8 cellular contexts compared by ENCODE assay signal in genomic region chr11:65478411-65479183, GRCh38. TPM values are rescaled to one million over a fixed set of nuclear protein-coding genes. Genes with fewer than 3 reads are reported as not detected.
DNase-seq lines count a peak whose midpoint lies in the region; ATAC-seq, FAIRE-seq and TF ChIP-seq lines count a peak whose summit lies in the region.

No MANE protein-coding gene starts in this region.

- SMC1A ChIA-PET in GM12878 (lab: Charles Lee; ENCODE audit: uncharacterized antibody, unreplicated experiment), result interaction anchor here (1.3 to 13.3 kb wide), 6 partner anchors 10 to 64 kb away, joined by 3 to 481 read pairs (median 18); partner anchors contain the start of gene MALAT1

- BruUV-seq in GM12878 (replicated peaks; lab: Mats Ljungman, UMichigan), result no TSS peak
- no TSS peak for BruUV-seq in HepG2 (replicated peaks; lab: Mats Ljungman, UMichigan)

- TF ChIP-seq EP300 in GM12878 (IDR thresholded peaks at IDR 0.05; ENCODE audit: borderline replicate concordance in 1 of 2, control insufficient read depth in 1 of 2, low read depth in 2 of 2, low read length in 2 of 2), result no peak
- no peak for TF ChIP-seq EP300 in HepG2 (IDR thresholded peaks at IDR 0.05; ENCODE audit: low read depth in 2 of 2, low read length in 2 of 2)
- TF ChIP-seq EP300 in HepG2 (CRISPR knock-in tag; IDR thresholded peaks at IDR 0.05; ENCODE audit: borderline replicate concordance), result no peak

- ATAC-seq in GM12878 (no peak), HepG2 (no peak), HG03342 (IDR thresholded peaks at IDR 0.05; ENCODE audit: unreplicated experiment) (no peak), HG03354 (IDR thresholded peaks at IDR 0.05; ENCODE audit: poor library complexity, severe bottlenecking, unreplicated experiment) (no peak)

- DNase-seq in NCI-H2107 treated with DMSO at 0.1 percent for 48 hours (lab: John Stamatoyannopoulos, UW; ENCODE audit: unreplicated experiment), result peak; percentile 31
- no peak for DNase-seq in NCI-H2107 (lab: John Stamatoyannopoulos, UW)
- DNase-seq in GM12878 (ENCODE audit: low read depth, low spot score), result no peak
- DNase-seq in HepG2 (ENCODE audit: low spot score), result no peak
- peak in 27 of 49 donors; percentile 26 to 77 (median 53) for DNase-seq in substantia nigra (lab: John Stamatoyannopoulos, UW)
- DNase-seq in RPMI8226, result no peak

- 92% methylated on average over 31 of the region's 33 CpGs for WGBS in GM12878 (ENCODE audit: insufficient coverage, insufficient replicate concordance, low lambda C conversion rate, missing lambda C conversion rate)
- 77% methylated on average over 21 of the region's 33 CpGs for WGBS in HepG2 (ENCODE audit: low lambda C conversion rate)

- H2AFZ ChIP-seq in GM12878 (ENCODE audit: control insufficient read depth, low read depth, low read length), result no peak overlapping the region
- H2AFZ ChIP-seq in HepG2 (ENCODE audit: low read length), result peak overlapping the region; percentile 35

- CTCF ChIA-PET in GM12878 (lab: Yijun Ruan, JAX), result interaction anchor here (1.0 to 14.2 kb wide), 9 partner anchors 7 to 465 kb away, joined by 3 to 728 read pairs (median 5); partner anchors contain the start of genes ARL2 and MALAT1
- CTCF ChIA-PET in HepG2 (lab: Yijun Ruan, JAX; ENCODE audit: low intra/inter-chr PET ratio, low total read pairs), result no interaction called here

- POLR2A ChIA-PET in GM12878 (lab: Charles Lee), result interaction anchor here (0.8 to 8.0 kb wide), 11 partner anchors 13 to 66 kb away, joined by 3 to 429 read pairs (median 6); partner anchors contain the start of genes MALAT1 and NEAT1
- POLR2A ChIA-PET in HepG2 (lab: Yijun Ruan, JAX), result interaction anchor here (0.9 to 17.5 kb wide), 12 partner anchors 7 to 138 kb away, joined by 3 to 1590 read pairs (median 8); partner anchors contain the start of genes MALAT1, NEAT1 and SCYL1

- H3K4me2 ChIP-seq in GM12878 (ENCODE audit: control insufficient read depth, insufficient read depth) (peak overlapping the region; percentile 31; the same call in 1 of the 2 replicates), HepG2 (ENCODE audit: low read depth, low read length) (peak overlapping the region; percentile 82)

- H3K4me1 ChIP-seq in GM12878 (ENCODE audit: control insufficient read depth, insufficient read depth, low read length) (peaks cover 19% of the 10 kb centered on the region), HepG2 (ENCODE audit: insufficient read depth, low read length) (peaks cover 58% of the 10 kb centered on the region)

- no peaks in the 10 kb centered on the region for H4K20me1 ChIP-seq in GM12878 (ENCODE audit: control insufficient read depth, insufficient read depth)
- H4K20me1 ChIP-seq in HepG2 (ENCODE audit: insufficient read depth, low read length), result no peaks in the 10 kb centered on the region

- H3K27me3 ChIP-seq in GM12878 (replicated peaks in 1 of 2; ENCODE audit: control insufficient read depth in 2 of 2, insufficient read depth in 2 of 2, low read length in 1 of 2) (no peaks in the 10 kb centered on the region), HepG2 (ENCODE audit: control insufficient read depth in 1 of 2, insufficient read depth in 2 of 2, low read length in 2 of 2) (no peaks in the 10 kb centered on the region; a peak in 1 of 5 replicates)

- no peak for FAIRE-seq in GM12878 (lab: Jason Lieb, UNC)
- no peak for FAIRE-seq in HepG2 (lab: Jason Lieb, UNC)

- TF ChIP-seq POLR2A in GM12878 (IDR thresholded peaks at IDR 0.05; ENCODE audit: low read depth, low read length), result no peak
- no peak for TF ChIP-seq POLR2A in HepG2 (IDR thresholded peaks at IDR 0.05; ENCODE audit: insufficient read depth in 1 of 2, low read depth in 2 of 2, low read length in 2 of 2)

- intact Hi-C loops in GM12878 (cut with micrococcal nuclease; ENCODE audit: unreplicated experiment), result no loop called here
- intact Hi-C loops in HepG2 (cut with micrococcal nuclease; ENCODE audit: unreplicated experiment), result no loop called here

- in situ Hi-C loops in GM12878 (cut with MboI) (no loop called here), HepG2 (cut with HindIII; ENCODE audit: extremely low pct_ligation_motif_present, low pct_unique_long_range_greater_than_20kb) (no loop called here)

- TF ChIP-seq RAD21 in GM12878 (IDR thresholded peaks at IDR 0.05; ENCODE audit: insufficient read depth, low read depth, low read length) (no peak), HepG2 (CRISPR knock-in tag; IDR thresholded peaks at IDR 0.05) (no peak)

- no peak for TF ChIP-seq CTCF in GM12878 (IDR thresholded peaks at IDR 0.05 in 2 of 3, conservative IDR thresholded peaks at IDR 0.05 in 1 of 3; ENCODE audit: control insufficient read depth in 2 of 3, extremely low read depth in 1 of 3, insufficient read depth in 1 of 3, low read depth in 3 of 3, low read length in 3 of 3)
- no peak for TF ChIP-seq CTCF in HepG2 (CRISPR knock-in tag; IDR thresholded peaks at IDR 0.05)

- H3K9ac ChIP-seq in GM12878 (ENCODE audit: control insufficient read depth, insufficient read depth, low read length) (peak overlapping the region; percentile 53), HepG2 (ENCODE audit: insufficient read depth, low read depth, low read length) (peak overlapping the region; percentile 59)

- no peak overlapping the region for H3K4me3 ChIP-seq in GM12878
- H3K4me3 ChIP-seq in HepG2 (replicated peaks in 1 of 3; ENCODE audit: insufficient read depth in 1 of 3, low read depth in 2 of 3, low read length in 3 of 3), result peak overlapping the region in 2 of 3 experiments; percentile 5 to 60; a peak in 4 of 6 replicates

- H3K9me3 ChIP-seq in GM12878 (replicated peaks; ENCODE audit: control insufficient read depth, insufficient read depth, low read length) (no peaks in the 10 kb centered on the region), HepG2 (ENCODE audit: low read length) (no peaks in the 10 kb centered on the region)

- no peaks in the 10 kb centered on the region for H3K36me3 ChIP-seq in GM12878 (ENCODE audit: control insufficient read depth in 2 of 2, insufficient read depth in 2 of 2, low read length in 1 of 2)
- no peaks in the 10 kb centered on the region for H3K36me3 ChIP-seq in HepG2 (replicated peaks in 1 of 2; ENCODE audit: control insufficient read depth in 1 of 2, insufficient read depth in 2 of 2, low read length in 2 of 2)

- H3K79me2 ChIP-seq in GM12878 (ENCODE audit: control insufficient read depth, insufficient read depth, low read length) (peaks cover 26% of the 10 kb centered on the region), HepG2 (ENCODE audit: insufficient read depth, low read length) (peaks cover 18% of the 10 kb centered on the region)

- RAD21 ChIA-PET in GM12878 (lab: Charles Lee; ENCODE audit: unreplicated experiment), result interaction anchor here (0.9 to 6.4 kb wide), 7 partner anchors 7 to 61 kb away, joined by 3 to 208 read pairs (median 11); partner anchors contain the start of gene MALAT1

- no peak overlapping the region; the same call in none of the 2 replicates for H3K27ac ChIP-seq in GM12878 (ENCODE audit: control insufficient read depth, insufficient read depth)
- peak overlapping the region; percentile 95 for H3K27ac ChIP-seq in HepG2 (ENCODE audit: extremely low read length, insufficient read depth, low read length)
- H3K27ac ChIP-seq in substantia nigra (ENCODE audit: low read depth, low read length, poor library complexity, severe bottlenecking), result peak overlapping the region; percentile 99

RNA-seq across cellular contexts. Expression of gene MALAT1, which starts 20.2 kb away (rescaled TPM):
- total RNA-seq in GM12878 (2013; cell fraction: nucleolus; rRNA removed), result 43,172 and 44,148 TPM in 2 replicates
- total RNA-seq in GM12878 (2014; rRNA removed) (1,917 and 1,986 TPM in 2 replicates), GM12878 (2014; rRNA removed; fragmentation: Illumina TruSeq; extraction: Trizol) (2,052 and 2,660 TPM in 2 replicates), GM12878 (2021) (3,939 and 4,883 TPM in 2 replicates), HepG2 (2016; rRNA removed; fragmentation: Illumina TruSeq; extraction: Trizol) (302 and 1,237 TPM in 2 replicates)
- 704 TPM for polyA plus RNA-seq in GM12878 (2011; ENCODE audit: low read depth)
- polyA plus RNA-seq in GM12878 (2011; rRNA removed) (659 and 901 TPM in 2 replicates), GM12878 (2014; fragmentation: Illumina TruSeq; extraction: Trizol) (448 and 686 TPM in 2 replicates), GM12878 (2014; fragmentation: Nextera tagmentation; extraction: Ambion mirVana) (1,000 to 10,000 TPM; 1,593 to 8,160 TPM), GM12878 (2014; rRNA removed) (1,421 and 1,643 TPM in 2 replicates), GM12878 (2016; fragmentation: Nextera tagmentation; extraction: Ambion mirVana) (1,000 to 10,000 TPM; 6,201 to 6,497 TPM), HepG2 (2011; rRNA removed) (143 and 217 TPM in 2 replicates)
- polyA plus RNA-seq in GM12878 (2011; cell fraction: cytosol; rRNA removed), result 216 and 352 TPM in 2 replicates
- 4,041 and 4,062 TPM in 2 replicates for polyA plus RNA-seq in GM12878 (2011; cell fraction: nucleus; rRNA removed)
- 1,013 and 3,952 TPM in 2 replicates for polyA plus RNA-seq in GM12878 (2012)
- polyA minus RNA-seq in GM12878 (2011; rRNA and poly(A)+ RNA removed), result 2,928 and 3,606 TPM in 2 replicates
- 1,627 and 2,358 TPM in 2 replicates for polyA minus RNA-seq in GM12878 (2011; cell fraction: cytosol; rRNA and poly(A)+ RNA removed)
- polyA minus RNA-seq in GM12878 (2011; cell fraction: nucleus; rRNA and poly(A)+ RNA removed), result 12,181 and 12,309 TPM in 2 replicates
- 281 and 317 TPM in 2 replicates for total RNA-seq in HepG2 (2016; cell fraction: cytosol; rRNA removed; fragmentation: Illumina TruSeq; extraction: Trizol; ENCODE audit: low read depth)
- total RNA-seq in HepG2 (2016; cell fraction: insoluble cytoplasmic fraction; rRNA removed; fragmentation: Illumina TruSeq; extraction: Trizol), result 283 and 1,071 TPM in 2 replicates
- total RNA-seq in HepG2 (2016; cell fraction: membrane; rRNA removed; fragmentation: Illumina TruSeq; extraction: Trizol), result 241 and 289 TPM in 2 replicates
- 8,751 and 9,202 TPM in 2 replicates for total RNA-seq in HepG2 (2016; cell fraction: nucleus; rRNA removed; fragmentation: Illumina TruSeq; extraction: Trizol)
- polyA plus RNA-seq in HepG2 (2011; cell fraction: cytosol; rRNA removed), result 13.0 and 14.3 TPM in 2 replicates
- 1,021 and 1,816 TPM in 2 replicates for polyA plus RNA-seq in HepG2 (2011; cell fraction: nucleus; rRNA removed)
- 177 and 330 TPM in 2 replicates for polyA plus RNA-seq in HepG2 (2012)
- 1.1 and 1.4 TPM in 2 replicates for polyA plus RNA-seq in HepG2 (2016; cell fraction: cytosol; fragmentation: Illumina TruSeq; extraction: Trizol; ENCODE audit: low read depth)
- 3.9 and 6.5 TPM in 2 replicates for polyA plus RNA-seq in HepG2 (2016; cell fraction: insoluble cytoplasmic fraction; fragmentation: Illumina TruSeq; extraction: Trizol; ENCODE audit: low read depth)
- polyA plus RNA-seq in HepG2 (2016; cell fraction: membrane; fragmentation: Illumina TruSeq; extraction: Trizol; ENCODE audit: low read depth), result 1.8 and 10.3 TPM in 2 replicates
- polyA plus RNA-seq in HepG2 (2016; cell fraction: nucleus; fragmentation: Illumina TruSeq; extraction: Trizol; ENCODE audit: insufficient read depth, low read depth), result 153 and 182 TPM in 2 replicates
- polyA minus RNA-seq in HepG2 (2011; rRNA and poly(A)+ RNA removed; ENCODE audit: low replicate concordance), result 900 and 8,115 TPM in 2 replicates
- polyA minus RNA-seq in HepG2 (2011; cell fraction: cytosol; rRNA and poly(A)+ RNA removed), result 295 and 335 TPM in 2 replicates
- polyA minus RNA-seq in HepG2 (2011; cell fraction: nucleus; rRNA and poly(A)+ RNA removed), result 13,373 and 18,071 TPM in 2 replicates

RNA-seq across cellular contexts. Expression of gene SCYL1, which starts 46.3 kb away (rescaled TPM):
- total RNA-seq in GM12878 (2013; cell fraction: nucleolus; rRNA removed), result 28.9 and 34.4 TPM in 2 replicates
- total RNA-seq in GM12878 (2014; rRNA removed), result 75.1 and 82.7 TPM in 2 replicates
- total RNA-seq in GM12878 (2014; rRNA removed; fragmentation: Illumina TruSeq; extraction: Trizol), result 25.9 and 29.3 TPM in 2 replicates
- total RNA-seq in GM12878 (2021), result 66.7 and 67.8 TPM in 2 replicates
- 16.4 TPM for polyA plus RNA-seq in GM12878 (2011; ENCODE audit: low read depth)
- polyA plus RNA-seq in GM12878 (2011; rRNA removed), result 17.8 and 43.1 TPM in 2 replicates
- polyA plus RNA-seq in GM12878 (2011; cell fraction: cytosol; rRNA removed), result 88.7 and 112 TPM in 2 replicates
- polyA plus RNA-seq in GM12878 (2011; cell fraction: nucleus; rRNA removed), result 114 and 150 TPM in 2 replicates
- 35.1 and 36.8 TPM in 2 replicates for polyA plus RNA-seq in GM12878 (2012)
- polyA plus RNA-seq in GM12878 (2014; fragmentation: Illumina TruSeq; extraction: Trizol), result 6.9 and 32.5 TPM in 2 replicates
- 1 to 10 TPM in 1 of 2 experiments, under 1 TPM in 1; 0.80 to 6.3 TPM for polyA plus RNA-seq in GM12878 (2014; fragmentation: Nextera tagmentation; extraction: Ambion mirVana)
- polyA plus RNA-seq in GM12878 (2014; rRNA removed), result 68.0 and 74.6 TPM in 2 replicates
- polyA plus RNA-seq in GM12878 (2016; fragmentation: Nextera tagmentation; extraction: Ambion mirVana), result 10 to 100 TPM; 59.2 to 65.4 TPM
- 43.5 and 70.6 TPM in 2 replicates for polyA minus RNA-seq in GM12878 (2011; rRNA and poly(A)+ RNA removed)
- 23.4 and 34.6 TPM in 2 replicates for polyA minus RNA-seq in GM12878 (2011; cell fraction: cytosol; rRNA and poly(A)+ RNA removed)
- 16.7 and 26.3 TPM in 2 replicates for polyA minus RNA-seq in GM12878 (2011; cell fraction: nucleus; rRNA and poly(A)+ RNA removed)
- total RNA-seq in HepG2 (2016; rRNA removed; fragmentation: Illumina TruSeq; extraction: Trizol), result 61.7 and 65.9 TPM in 2 replicates
- total RNA-seq in HepG2 (2016; cell fraction: cytosol; rRNA removed; fragmentation: Illumina TruSeq; extraction: Trizol; ENCODE audit: low read depth), result 25.8 and 30.8 TPM in 2 replicates
- 61.5 and 71.8 TPM in 2 replicates for total RNA-seq in HepG2 (2016; cell fraction: insoluble cytoplasmic fraction; rRNA removed; fragmentation: Illumina TruSeq; extraction: Trizol)
- 42.4 and 48.2 TPM in 2 replicates for total RNA-seq in HepG2 (2016; cell fraction: membrane; rRNA removed; fragmentation: Illumina TruSeq; extraction: Trizol)
- total RNA-seq in HepG2 (2016; cell fraction: nucleus; rRNA removed; fragmentation: Illumina TruSeq; extraction: Trizol), result 43.2 and 44.5 TPM in 2 replicates
- polyA plus RNA-seq in HepG2 (2011; rRNA removed), result 103 and 122 TPM in 2 replicates
- 86.0 and 134 TPM in 2 replicates for polyA plus RNA-seq in HepG2 (2011; cell fraction: cytosol; rRNA removed)
- polyA plus RNA-seq in HepG2 (2011; cell fraction: nucleus; rRNA removed), result 217 and 274 TPM in 2 replicates
- 38.8 and 49.2 TPM in 2 replicates for polyA plus RNA-seq in HepG2 (2012)
- 18.7 and 21.2 TPM in 2 replicates for polyA plus RNA-seq in HepG2 (2016; cell fraction: cytosol; fragmentation: Illumina TruSeq; extraction: Trizol; ENCODE audit: low read depth)
- 66.5 and 66.9 TPM in 2 replicates for polyA plus RNA-seq in HepG2 (2016; cell fraction: insoluble cytoplasmic fraction; fragmentation: Illumina TruSeq; extraction: Trizol; ENCODE audit: low read depth)
- 31.2 and 33.8 TPM in 2 replicates for polyA plus RNA-seq in HepG2 (2016; cell fraction: membrane; fragmentation: Illumina TruSeq; extraction: Trizol; ENCODE audit: low read depth)
- 90.8 and 91.5 TPM in 2 replicates for polyA plus RNA-seq in HepG2 (2016; cell fraction: nucleus; fragmentation: Illumina TruSeq; extraction: Trizol; ENCODE audit: insufficient read depth, low read depth)
- 110 and 139 TPM in 2 replicates for polyA minus RNA-seq in HepG2 (2011; rRNA and poly(A)+ RNA removed; ENCODE audit: low replicate concordance)
- 43.9 and 59.3 TPM in 2 replicates for polyA minus RNA-seq in HepG2 (2011; cell fraction: cytosol; rRNA and poly(A)+ RNA removed)
- polyA minus RNA-seq in HepG2 (2011; cell fraction: nucleus; rRNA and poly(A)+ RNA removed), result 34.2 and 36.4 TPM in 2 replicates

RNA-seq across cellular contexts. Expression of gene NEAT1, which starts 56.0 kb away (rescaled TPM):
- total RNA-seq in GM12878 (2013; cell fraction: nucleolus; rRNA removed), result 259 and 262 TPM in 2 replicates
- 13.6 and 14.0 TPM in 2 replicates for total RNA-seq in GM12878 (2014; rRNA removed)
- total RNA-seq in GM12878 (2014; rRNA removed; fragmentation: Illumina TruSeq; extraction: Trizol), result 40.5 and 44.2 TPM in 2 replicates
- 174 and 225 TPM in 2 replicates for total RNA-seq in GM12878 (2021)
- polyA plus RNA-seq in GM12878 (2011; ENCODE audit: low read depth), result 275 TPM
- 151 and 247 TPM in 2 replicates for polyA plus RNA-seq in GM12878 (2011; rRNA removed)
- polyA plus RNA-seq in GM12878 (2011; cell fraction: cytosol; rRNA removed), result 64.2 and 104 TPM in 2 replicates
- polyA plus RNA-seq in GM12878 (2011; cell fraction: nucleus; rRNA removed), result 342 and 617 TPM in 2 replicates
- 284 and 343 TPM in 2 replicates for polyA plus RNA-seq in GM12878 (2012)
- polyA plus RNA-seq in GM12878 (2014; fragmentation: Illumina TruSeq; extraction: Trizol), result 167 and 254 TPM in 2 replicates
- polyA plus RNA-seq in GM12878 (2014; fragmentation: Nextera tagmentation; extraction: Ambion mirVana), result 10 to 100 TPM; 24.3 to 98.2 TPM
- 314 and 328 TPM in 2 replicates for polyA plus RNA-seq in GM12878 (2014; rRNA removed)
- 10 to 100 TPM; 27.7 to 28.3 TPM for polyA plus RNA-seq in GM12878 (2016; fragmentation: Nextera tagmentation; extraction: Ambion mirVana)
- 72.0 and 79.5 TPM in 2 replicates for polyA minus RNA-seq in GM12878 (2011; rRNA and poly(A)+ RNA removed)
- 13.8 and 14.9 TPM in 2 replicates for polyA minus RNA-seq in GM12878 (2011; cell fraction: cytosol; rRNA and poly(A)+ RNA removed)
- polyA minus RNA-seq in GM12878 (2011; cell fraction: nucleus; rRNA and poly(A)+ RNA removed), result 125 and 169 TPM in 2 replicates
- total RNA-seq in HepG2 (2016; rRNA removed; fragmentation: Illumina TruSeq; extraction: Trizol), result 10.5 and 20.5 TPM in 2 replicates
- 2.2 and 2.6 TPM in 2 replicates for total RNA-seq in HepG2 (2016; cell fraction: cytosol; rRNA removed; fragmentation: Illumina TruSeq; extraction: Trizol; ENCODE audit: low read depth)
- 8.4 and 21.3 TPM in 2 replicates for total RNA-seq in HepG2 (2016; cell fraction: insoluble cytoplasmic fraction; rRNA removed; fragmentation: Illumina TruSeq; extraction: Trizol)
- total RNA-seq in HepG2 (2016; cell fraction: membrane; rRNA removed; fragmentation: Illumina TruSeq; extraction: Trizol), result 7.8 and 8.3 TPM in 2 replicates
- 196 and 220 TPM in 2 replicates for total RNA-seq in HepG2 (2016; cell fraction: nucleus; rRNA removed; fragmentation: Illumina TruSeq; extraction: Trizol)
- 41.2 and 41.3 TPM in 2 replicates for polyA plus RNA-seq in HepG2 (2011; rRNA removed)
- 13.0 and 13.4 TPM in 2 replicates for polyA plus RNA-seq in HepG2 (2011; cell fraction: cytosol; rRNA removed)
- polyA plus RNA-seq in HepG2 (2011; cell fraction: nucleus; rRNA removed), result 222 and 327 TPM in 2 replicates
- 288 and 371 TPM in 2 replicates for polyA plus RNA-seq in HepG2 (2012)
- 3.6 and 4.3 TPM in 2 replicates for polyA plus RNA-seq in HepG2 (2016; cell fraction: cytosol; fragmentation: Illumina TruSeq; extraction: Trizol; ENCODE audit: low read depth)
- polyA plus RNA-seq in HepG2 (2016; cell fraction: insoluble cytoplasmic fraction; fragmentation: Illumina TruSeq; extraction: Trizol; ENCODE audit: low read depth), result 54.0 and 61.1 TPM in 2 replicates
- polyA plus RNA-seq in HepG2 (2016; cell fraction: membrane; fragmentation: Illumina TruSeq; extraction: Trizol; ENCODE audit: low read depth), result 47.1 and 54.4 TPM in 2 replicates
- 577 and 628 TPM in 2 replicates for polyA plus RNA-seq in HepG2 (2016; cell fraction: nucleus; fragmentation: Illumina TruSeq; extraction: Trizol; ENCODE audit: insufficient read depth, low read depth)
- polyA minus RNA-seq in HepG2 (2011; rRNA and poly(A)+ RNA removed; ENCODE audit: low replicate concordance), result 64.6 and 225 TPM in 2 replicates
- polyA minus RNA-seq in HepG2 (2011; cell fraction: cytosol; rRNA and poly(A)+ RNA removed), result 17.3 and 20.2 TPM in 2 replicates
- 1,479 and 1,737 TPM in 2 replicates for polyA minus RNA-seq in HepG2 (2011; cell fraction: nucleus; rRNA and poly(A)+ RNA removed)

Comparison
In these comparisons a context has a peak if more than half of its experiments do, and no peak if none do; other contexts are left out.
1. DNase-seq: peak in NCI-H2107 treated with DMSO at 0.1 percent for 48 hours (single experiment) and substantia nigra (27 of 49); none in NCI-H2107 (single experiment), GM12878 (single experiment), HepG2 (single experiment) and RPMI8226 (single experiment).